Comparison of ENCODE assay signal across 12 cellular contexts in the genomic region with DNA sequence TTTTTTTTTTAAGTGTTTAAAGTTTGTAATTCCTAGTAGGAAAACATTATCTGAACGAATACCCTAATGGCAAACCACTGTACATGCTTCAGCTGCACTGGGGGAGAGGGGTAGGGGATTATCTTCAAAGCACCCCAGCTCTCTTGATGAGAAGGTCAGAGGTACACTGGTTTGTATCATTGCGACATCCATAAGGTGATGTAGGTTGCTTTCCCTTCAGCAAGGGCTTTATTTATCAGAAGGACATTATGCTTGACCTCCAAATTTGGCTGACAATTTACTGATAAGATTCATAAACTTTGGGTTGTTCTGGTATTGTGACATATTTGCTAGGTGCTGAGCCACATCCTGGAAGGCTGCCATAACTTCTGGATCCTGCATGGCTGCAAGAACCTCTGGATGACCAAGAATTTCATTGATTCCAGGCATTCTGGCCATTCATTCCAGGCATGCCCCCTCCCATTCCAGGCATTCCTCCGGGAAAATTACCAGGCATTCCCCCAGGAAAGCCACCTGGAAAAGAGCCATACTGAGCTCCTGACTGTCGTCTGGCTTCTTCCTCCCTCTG. TPM values are rescaled to one million over a fixed set of nuclear protein-coding genes. Genes with fewer than 3 reads are reported as not detected.
DNase-seq lines count a peak whose midpoint lies in the region; ATAC-seq and TF ChIP-seq lines count a peak whose summit lies in the region.
"Not testable (repeated sequence)": the region's sequence is repeated elsewhere in the genome, so short reads cannot be mapped to it uniquely, and the experiment has no call there.
"Had no signal": no experiment of that assay in that cellular context is flagged by ENCODE, and none has a peak within 500 bp of the region (broad histone marks: within the 10 kb centered on the region; RNA-seq: fewer than 3 reads in every experiment).

No MANE protein-coding gene starts in this region.

- CTCF ChIA-PET in PC-9 (lab: Charles Lee) = interaction anchor here (1.0 to 1.1 kb wide), 2 partner anchors 15 to 46 kb away, joined by 3 to 4 read pairs; no protein-coding TSS in a partner anchor

- intact Hi-C loops in PC-9 (cut with micrococcal nuclease; ENCODE audit: unreplicated experiment); body of pancreas (cut with DNase I): not testable (repeated sequence)

- not testable (repeated sequence) for H4K91ac ChIP-seq in H9 (ENCODE audit: insufficient read length, low read depth, low read length)

- POLR2A ChIA-PET in PC-9 (lab: Charles Lee; ENCODE audit: unreplicated experiment) = not testable (repeated sequence)

- H3K56ac ChIP-seq in H9 (ENCODE audit: insufficient read length, low read depth, low read length) = not testable (repeated sequence)

- H3K4me2 ChIP-seq in H9 (ENCODE audit: insufficient read depth, insufficient read length, low read length) = not testable (repeated sequence)
- H3K4me2 ChIP-seq in PC-9 = peak overlapping the region; percentile 49

- H3K27ac Mint-ChIP-seq in H9 = not testable (repeated sequence)

- H3K9me2 ChIP-seq in PC-9 (ENCODE audit: insufficient read depth) = not testable (repeated sequence)

- H3K9me3 Mint-ChIP-seq in H9 = not testable (repeated sequence)

- not testable (repeated sequence) for H3K36me3 ChIP-seq in PC-9 (ENCODE audit: low read depth); body of pancreas (replicated peaks in 1 of 2; ENCODE audit: insufficient read depth in 1 of 2, low read depth in 2 of 2)

- not testable (repeated sequence) for BruUV-seq in PC-9 (replicated peaks; lab: Mats Ljungman, UMichigan)

- not testable (repeated sequence) for H3K79me1 ChIP-seq in H9 (ENCODE audit: insufficient read depth, low read depth, low read length, poor library complexity, severe bottlenecking)

- H2AFZ ChIP-seq in H9 (ENCODE audit: low read length); PC-9: not testable (repeated sequence)

- H3K4me1 Mint-ChIP-seq in H9 = not testable (repeated sequence)

- H3K4ac ChIP-seq in H9 (ENCODE audit: low read depth, low read length) = not testable (repeated sequence)

- H2BK12ac ChIP-seq in H9 (ENCODE audit: insufficient read length, low read depth, low read length) = not testable (repeated sequence)

- not testable (repeated sequence) for H3K27me3 Mint-ChIP-seq in H9 (ENCODE audit: low read depth)

- H3F3A ChIP-seq in PC-9 (ENCODE audit: insufficient read depth, low read depth) = peaks cover 16% of the 10 kb centered on the region; the same call in 1 of the 2 replicates

- DNase-seq in AG08396 (ENCODE audit: low spot score) (peak; percentile 63), EH (ENCODE audit: low read depth) (peak; percentile 82), H9 (peak; percentile 63), PC-9 (peak in 1 of 2 experiments; percentile 63), body of pancreas (peak in 3 of 4 donors; percentile 18 to 45 (median 25)), fibroblast of gingiva (ENCODE audit: low read depth) (peak; percentile 55), islet precursor cell (peak; percentile 83), renal cortical epithelial cell (ENCODE audit: low read depth) (peak; percentile 80)

- not testable (repeated sequence) for H3K18ac ChIP-seq in H9 (ENCODE audit: insufficient read length, low read depth, low read length)

- H3K4me1 ChIP-seq in H9 (ENCODE audit: insufficient read depth, low read length) = not testable (repeated sequence)
- H3K4me1 ChIP-seq in PC-9 (replicated peaks; ENCODE audit: insufficient read depth) = peaks cover 16% of the 10 kb centered on the region; the same call in 1 of the 2 replicates
- H3K4me1 ChIP-seq in body of pancreas = peaks cover 10% of the 10 kb centered on the region

- TF ChIP-seq POLR2A in body of pancreas (IDR thresholded peaks at IDR 0.05) = not testable (repeated sequence)

- not testable (repeated sequence) for ATAC-seq in body of pancreas

- H3K14ac ChIP-seq in H9 (ENCODE audit: insufficient read depth, low read length) = not testable (repeated sequence)

- not testable (repeated sequence) for H3K23ac ChIP-seq in H9 (ENCODE audit: insufficient read length, low read depth, low read length)

- H2AK5ac ChIP-seq in H9 (ENCODE audit: insufficient read length, low read length) = not testable (repeated sequence)

- H3K4me3 Mint-ChIP-seq in H9 = not testable (repeated sequence)

- H3K4me3 ChIP-seq in PC-9, body of pancreas: not testable (repeated sequence)

- H3K9me3 ChIP-seq in H9 (ENCODE audit: control insufficient read depth, low read depth, low read length); PC-9 (ENCODE audit: insufficient read depth, low read depth); body of pancreas: not testable (repeated sequence)

- H4K8ac ChIP-seq in H9 (replicated peaks; ENCODE audit: insufficient read length, low read depth, low read length) = not testable (repeated sequence)

- not testable (repeated sequence) for H3K27ac ChIP-seq in H9 (ENCODE audit: insufficient read length, low read depth, low read length); PC-9; body of pancreas

- not testable (repeated sequence) for H2BK120ac ChIP-seq in H9 (ENCODE audit: low read depth, low read length, poor library complexity, severe bottlenecking)

- not testable (repeated sequence) for H2BK20ac ChIP-seq in H9 (ENCODE audit: low read depth, low read length, poor library complexity, severe bottlenecking)

- not testable (repeated sequence) for H2BK15ac ChIP-seq in H9 (ENCODE audit: low read depth, low read length)

- WGBS in H9 (ENCODE audit: extremely low coverage, insufficient read length, low lambda C conversion rate) = no CpG with 5 or more reads among the region's 4 CpGs
- 21 to 24% methylated on average over 4 of the region's 4 CpGs for WGBS in body of pancreas, 2 donors

- not testable (repeated sequence) for H3T11ph ChIP-seq in H9 (ENCODE audit: low read length)

- not testable (repeated sequence) for H2BK5ac ChIP-seq in H9 (ENCODE audit: insufficient read length, low read length)

- H3K9ac ChIP-seq in H9 (ENCODE audit: extremely low read depth, insufficient read length, low read length) = not testable (repeated sequence)

- H3K23me2 ChIP-seq in H9 (ENCODE audit: insufficient read length, low read depth, low read length, poor library complexity, severe bottlenecking) = not testable (repeated sequence)

- not testable (repeated sequence) for H4K20me1 ChIP-seq in H9 (ENCODE audit: control insufficient read depth, insufficient read depth, insufficient read length); PC-9 (ENCODE audit: insufficient read depth)

- H4K5ac ChIP-seq in H9 (ENCODE audit: insufficient read length, low read depth, low read length) = not testable (repeated sequence)

- H3K36me3 Mint-ChIP-seq in H9 (ENCODE audit: insufficient read depth in 1 of 3, low read depth in 3 of 3) = not testable (repeated sequence)

- H3K79me2 ChIP-seq in H9 (ENCODE audit: insufficient read depth, low read length); PC-9 (ENCODE audit: low read depth): not testable (repeated sequence)

- H3K27me3 ChIP-seq in H9 (ENCODE audit: insufficient read depth, low read length); PC-9 (ENCODE audit: insufficient read depth, low read depth); body of pancreas: not testable (repeated sequence)

- not testable (repeated sequence) for TF ChIP-seq CTCF in H9 (conservative IDR thresholded peaks at IDR 0.05); PC-9 (conservative IDR thresholded peaks at IDR 0.05); body of pancreas (IDR thresholded peaks at IDR 0.05)

RNA-seq across cellular contexts. Expression of a gene that starts 32.9 kb away (rescaled TPM):
- 3.9 and 5.0 TPM in 2 replicates for total RNA-seq in H9 (2021)
- 12.9 and 22.6 TPM in 2 replicates for total RNA-seq in PC-9 (2021)
- total RNA-seq in body of pancreas = 1 to 10 TPM in 1 of 2 donors, not detected in 1; 1.0 TPM
- total RNA-seq in renal cortical epithelial cell = 3.0 and 4.0 TPM in 2 replicates
- total RNA-seq: activated naive CD8-positive, alpha-beta T cell treated with anti-CD3 and anti-CD28 coated beads, Interleukin-2, amount 10 ng/mL, durations not matched to agents 7 days and 5 days; CD4-positive, CD25-positive, alpha-beta regulatory T cell; natural killer cell treated with Interleukin-12 subunit alpha and Interleukin-12 subunit beta and Interleukin-15 and Interleukin-18, amount 100 ng/mL, for 72 hours; T-helper 2 cell treated with Interferon-gamma antibody and Interleukin-4, amounts not matched to agents 100 ng/mL and 5 ng/mL, for 36 hours had no signal
